Comparison of ENCODE assay signal across 20 cellular contexts in the genomic region with DNA sequence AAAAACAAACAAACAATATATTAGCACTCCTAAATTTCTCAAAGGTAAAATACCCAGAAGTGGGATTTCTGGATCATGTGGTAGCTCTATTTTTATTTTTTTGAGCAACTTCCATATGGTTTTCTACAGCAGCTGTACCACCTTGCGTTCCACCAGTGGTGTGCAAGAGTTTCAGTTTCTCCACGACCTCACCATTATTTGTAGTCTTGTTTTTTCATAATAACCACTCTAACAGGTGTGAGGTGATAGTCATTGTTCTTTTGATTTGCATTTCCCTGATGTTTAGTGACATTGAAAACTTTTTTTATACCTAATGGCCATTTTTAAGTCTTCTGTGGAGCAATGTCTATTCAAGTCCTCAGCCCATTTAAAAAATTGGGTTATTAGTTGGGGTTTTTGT.
DNase-seq lines count a peak whose midpoint lies in the region; ATAC-seq, FAIRE-seq and TF ChIP-seq lines count a peak whose summit lies in the region.
"Had no signal": no experiment of that assay in that cellular context is flagged by ENCODE, and none has a peak within 500 bp of the region (broad histone marks: within the 10 kb centered on the region; RNA-seq: fewer than 3 reads in every experiment).

No MANE protein-coding gene starts in this region.

- no peak overlapping the region for H3K4me3 Mint-ChIP-seq in activated CD4-positive, alpha-beta T cell treated with anti-CD3 and anti-CD28 coated beads for 36 hours
- H3K4me3 Mint-ChIP-seq: type B pancreatic cell had no signal

- no peak overlapping the region for H2AFZ ChIP-seq in GM12878 (ENCODE audit: control insufficient read depth, low read depth, low read length)

- peaks cover 16% of the 10 kb centered on the region for H3K9me3 Mint-ChIP-seq in activated CD4-positive, alpha-beta T cell treated with anti-CD3 and anti-CD28 coated beads for 36 hours (ENCODE audit: low read depth)

- TF ChIP-seq RAD21 in GM12878 (IDR thresholded peaks at IDR 0.05; ENCODE audit: insufficient read depth, low read depth, low read length), result no peak

- FAIRE-seq in GM19239 (lab: Jason Lieb, UNC), result peak; percentile 82
- peak; percentile 31 for FAIRE-seq in GM12878 (lab: Jason Lieb, UNC)
- FAIRE-seq: GM12891, islet of Langerhans had no signal

- RAD21 ChIA-PET in GM12878 (lab: Charles Lee; ENCODE audit: unreplicated experiment), result interaction anchor here (0.9 kb wide), 1 partner anchor 107 kb away, joined by 3 read pairs; no protein-coding TSS in a partner anchor

- no peak for TF ChIP-seq POLR2A in GM12878 (IDR thresholded peaks at IDR 0.05; ENCODE audit: low read depth, low read length)

- ATAC-seq in HG02571 (IDR thresholded peaks at IDR 0.05; ENCODE audit: unreplicated experiment) (peak; percentile 95), HG03095 (IDR thresholded peaks at IDR 0.05; ENCODE audit: unreplicated experiment) (peak; percentile 77), GM12878 (peak; percentile 88), psoas muscle (no peak)
- no peak for ATAC-seq in activated CD4-positive, alpha-beta T cell treated with anti-CD3 and anti-CD28 coated beads for 36 hours
- ATAC-seq: esophagus mucosa, right cardiac atrium had no signal

- H3K27ac ChIP-seq in GM12878 (ENCODE audit: control insufficient read depth, insufficient read depth) (no peak overlapping the region; the same call in 1 of the 2 replicates), psoas muscle (no peak overlapping the region)
- H3K27ac ChIP-seq: C4-2B, VCaP had no signal

- 20% methylated on average over 2 of the region's 2 CpGs for WGBS in GM12878 (ENCODE audit: insufficient coverage, insufficient replicate concordance, low lambda C conversion rate, missing lambda C conversion rate)
- WGBS in psoas muscle, 3 donors, result 86 to 89% (median 88%) methylated on average over 2 of the region's 2 CpGs

- CTCF ChIA-PET in GM12878 (lab: Yijun Ruan, JAX), result interaction anchor here (1.5 kb wide), 1 partner anchor 20 kb away, joined by 5 read pairs; no protein-coding TSS in a partner anchor
- CTCF ChIA-PET in activated CD4-positive, alpha-beta T cell treated with anti-CD3 and anti-CD28 coated beads for 36 hours (lab: Charles Lee), result no interaction called here

- DNase-seq in GM19239 (ENCODE audit: insufficient read length, low spot score) (no peak), GM12878 (ENCODE audit: low read depth, low spot score) (peak; percentile 23), psoas muscle (no peak), medulla oblongata (ENCODE audit: extremely low spot score) (no peak)
- DNase-seq in activated CD4-positive, alpha-beta T cell treated with anti-CD3 and anti-CD28 coated beads for 36 hours, result no peak
- DNase-seq: activated naive CD4-positive, alpha-beta T cell treated with Interleukin-2 at 50 U/mL for 16 hours; dermis blood vessel endothelial cell; KBM-7; NCI-H1436; NCI-H345; right cardiac atrium; stimulated activated CD4-positive, alpha-beta T cell treated with anti-CD3 and anti-CD28 coated beads, Interleukin-4, amount 100 ng/mL, for 1 hour had no signal

- intact Hi-C loops in GM12878 (cut with micrococcal nuclease; ENCODE audit: unreplicated experiment) (no loop called here), psoas muscle (cut with DNase I) (no loop called here)
- intact Hi-C loops in activated CD4-positive, alpha-beta T cell treated with anti-CD3 and anti-CD28 coated beads for 36 hours (cut with DNase I, micrococcal nuclease), result no loop called here

- H3K27me3 Mint-ChIP-seq in activated CD4-positive, alpha-beta T cell treated with anti-CD3 and anti-CD28 coated beads for 36 hours, result no peaks in the 10 kb centered on the region
- H3K27me3 Mint-ChIP-seq: type B pancreatic cell had no signal

- no TSS peak for BruUV-seq in GM12878 (replicated peaks; lab: Mats Ljungman, UMichigan)

- TF ChIP-seq CTCF in GM12878 (IDR thresholded peaks at IDR 0.05 in 2 of 3, conservative IDR thresholded peaks at IDR 0.05 in 1 of 3; ENCODE audit: control insufficient read depth in 2 of 3, extremely low read depth in 1 of 3, insufficient read depth in 1 of 3, low read depth in 3 of 3, low read length in 3 of 3), result no peak
- no peak for TF ChIP-seq CTCF in psoas muscle (IDR thresholded peaks at IDR 0.05)

- POLR2A ChIA-PET in GM12878 (lab: Charles Lee), result no interaction called here
- POLR2A ChIA-PET in activated CD4-positive, alpha-beta T cell treated with anti-CD3 and anti-CD28 coated beads for 36 hours (lab: Charles Lee), result no interaction called here

- H3K4me1 ChIP-seq in GM12878 (ENCODE audit: control insufficient read depth, insufficient read depth, low read length) (0 out of 2 replicates have a peak, but pooled peaks cover 7% of the 10 kb centered on the region), psoas muscle (no peaks in the 10 kb centered on the region)

- H3K27ac Mint-ChIP-seq in activated CD4-positive, alpha-beta T cell treated with anti-CD3 and anti-CD28 coated beads for 36 hours, result no peak overlapping the region
- H3K27ac Mint-ChIP-seq: type B pancreatic cell had no signal

- SMC1A ChIA-PET in GM12878 (lab: Charles Lee; ENCODE audit: uncharacterized antibody, unreplicated experiment), result interaction anchor here (2.9 kb wide), 1 partner anchor 17 kb away, joined by 9 read pairs; no protein-coding TSS in a partner anchor

- H3K79me2 ChIP-seq in GM12878 (ENCODE audit: control insufficient read depth, insufficient read depth, low read length), result no peaks in the 10 kb centered on the region

- H3K27me3 ChIP-seq in GM12878 (replicated peaks in 1 of 2; ENCODE audit: control insufficient read depth in 2 of 2, insufficient read depth in 2 of 2, low read length in 1 of 2) (no peaks in the 10 kb centered on the region), psoas muscle (ENCODE audit: insufficient read depth in 3 of 3, low read length in 2 of 3) (no peaks in the 10 kb centered on the region)

- TF ChIP-seq EP300 in GM12878 (IDR thresholded peaks at IDR 0.05; ENCODE audit: borderline replicate concordance in 1 of 2, control insufficient read depth in 1 of 2, low read depth in 2 of 2, low read length in 2 of 2), result peak in 1 of 2 experiments; percentile 26; a peak in 1 of 4 replicates

- in situ Hi-C loops in GM12878 (cut with MboI), result no loop called here

- no peaks in the 10 kb centered on the region for H3K36me3 Mint-ChIP-seq in activated CD4-positive, alpha-beta T cell treated with anti-CD3 and anti-CD28 coated beads for 36 hours (ENCODE audit: low read depth)
- H3K36me3 Mint-ChIP-seq: type B pancreatic cell had no signal

- H3K9me3 ChIP-seq in GM12878 (replicated peaks; ENCODE audit: control insufficient read depth, insufficient read depth, low read length) (no peaks in the 10 kb centered on the region; the same call in none of the 3 replicates), psoas muscle (peaks cover 25% of the 10 kb centered on the region)

- H3K9ac ChIP-seq in GM12878 (ENCODE audit: control insufficient read depth, insufficient read depth, low read length), result no peak overlapping the region

- H3K36me3 ChIP-seq in GM12878 (ENCODE audit: control insufficient read depth in 2 of 2, insufficient read depth in 2 of 2, low read length in 1 of 2), result no peaks in the 10 kb centered on the region
- no peaks in the 10 kb centered on the region for H3K36me3 ChIP-seq in psoas muscle (ENCODE audit: insufficient read depth in 1 of 2, low read depth in 1 of 2)

- no peak overlapping the region; the same call in 1 of the 2 replicates for H3K4me2 ChIP-seq in GM12878 (ENCODE audit: control insufficient read depth, insufficient read depth)

- H3K4me3 ChIP-seq in GM12878 (no peak overlapping the region), psoas muscle (no peak overlapping the region)

- H4K20me1 ChIP-seq in GM12878 (ENCODE audit: control insufficient read depth, insufficient read depth), result no peaks in the 10 kb centered on the region

- no peaks in the 10 kb centered on the region for H3K4me1 Mint-ChIP-seq in activated CD4-positive, alpha-beta T cell treated with anti-CD3 and anti-CD28 coated beads for 36 hours

TF ChIP-seq in GM12878, 131 proteins besides CTCF, POLR2A, EP300 and RAD21 (continues in another document):
- peak; percentile 35 to 56; a peak in 2 of 4 replicates for TF ChIP-seq IKZF2 (IDR thresholded peaks at IDR 0.05)
- TF ChIP-seq MTA2 (IDR thresholded peaks at IDR 0.05; ENCODE audit: low read depth), result peak; percentile 30; the same call in 1 of the 2 replicates
- no peak for TF ChIP-seq RFX5 (IDR thresholded peaks at IDR 0.05; ENCODE audit: low read depth, low read length)
- peak; percentile 57; the same call in 1 of the 2 replicates for TF ChIP-seq TCF12 (IDR thresholded peaks at IDR 0.05; ENCODE audit: low read depth, low read length)
- no peak for TF ChIP-seq EED (IDR thresholded peaks at IDR 0.05; ENCODE audit: low read depth)
- TF ChIP-seq, protein P1, sequence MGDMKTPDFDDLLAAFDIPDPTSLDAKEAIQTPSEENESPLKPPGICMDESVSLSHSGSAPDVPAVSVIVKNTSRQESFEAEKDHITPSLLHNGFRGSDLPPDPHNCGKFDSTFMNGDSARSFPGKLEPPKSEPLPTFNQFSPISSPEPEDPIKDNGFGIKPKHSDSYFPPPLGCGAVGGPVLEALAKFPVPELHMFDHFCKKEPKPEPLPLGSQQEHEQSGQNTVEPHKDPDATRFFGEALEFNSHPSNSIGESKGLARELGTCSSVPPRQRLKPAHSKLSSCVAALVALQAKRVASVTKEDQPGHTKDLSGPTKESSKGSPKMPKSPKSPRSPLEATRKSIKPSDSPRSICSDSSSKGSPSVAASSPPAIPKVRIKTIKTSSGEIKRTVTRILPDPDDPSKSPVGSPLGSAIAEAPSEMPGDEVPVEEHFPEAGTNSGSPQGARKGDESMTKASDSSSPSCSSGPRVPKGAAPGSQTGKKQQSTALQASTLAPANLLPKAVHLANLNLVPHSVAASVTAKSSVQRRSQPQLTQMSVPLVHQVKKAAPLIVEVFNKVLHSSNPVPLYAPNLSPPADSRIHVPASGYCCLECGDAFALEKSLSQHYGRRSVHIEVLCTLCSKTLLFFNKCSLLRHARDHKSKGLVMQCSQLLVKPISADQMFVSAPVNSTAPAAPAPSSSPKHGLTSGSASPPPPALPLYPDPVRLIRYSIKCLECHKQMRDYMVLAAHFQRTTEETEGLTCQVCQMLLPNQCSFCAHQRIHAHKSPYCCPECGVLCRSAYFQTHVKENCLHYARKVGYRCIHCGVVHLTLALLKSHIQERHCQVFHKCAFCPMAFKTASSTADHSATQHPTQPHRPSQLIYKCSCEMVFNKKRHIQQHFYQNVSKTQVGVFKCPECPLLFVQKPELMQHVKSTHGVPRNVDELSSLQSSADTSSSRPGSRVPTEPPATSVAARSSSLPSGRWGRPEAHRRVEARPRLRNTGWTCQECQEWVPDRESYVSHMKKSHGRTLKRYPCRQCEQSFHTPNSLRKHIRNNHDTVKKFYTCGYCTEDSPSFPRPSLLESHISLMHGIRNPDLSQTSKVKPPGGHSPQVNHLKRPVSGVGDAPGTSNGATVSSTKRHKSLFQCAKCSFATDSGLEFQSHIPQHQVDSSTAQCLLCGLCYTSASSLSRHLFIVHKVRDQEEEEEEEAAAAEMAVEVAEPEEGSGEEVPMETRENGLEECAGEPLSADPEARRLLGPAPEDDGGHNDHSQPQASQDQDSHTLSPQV (IDR thresholded peaks at IDR 0.05), result no peak

Comparison
In these comparisons a context has a peak if more than half of its experiments do, and no peak if none do; other contexts are left out.
1. ATAC-seq: peak in HG02571 (single experiment), HG03095 (single experiment) and GM12878 (single experiment); none in psoas muscle (0 of 4) and activated CD4-positive, alpha-beta T cell treated with anti-CD3 and anti-CD28 coated beads for 36 hours (single experiment).